ENCODE assay signal across 25 cellular contexts in the genomic region with DNA sequence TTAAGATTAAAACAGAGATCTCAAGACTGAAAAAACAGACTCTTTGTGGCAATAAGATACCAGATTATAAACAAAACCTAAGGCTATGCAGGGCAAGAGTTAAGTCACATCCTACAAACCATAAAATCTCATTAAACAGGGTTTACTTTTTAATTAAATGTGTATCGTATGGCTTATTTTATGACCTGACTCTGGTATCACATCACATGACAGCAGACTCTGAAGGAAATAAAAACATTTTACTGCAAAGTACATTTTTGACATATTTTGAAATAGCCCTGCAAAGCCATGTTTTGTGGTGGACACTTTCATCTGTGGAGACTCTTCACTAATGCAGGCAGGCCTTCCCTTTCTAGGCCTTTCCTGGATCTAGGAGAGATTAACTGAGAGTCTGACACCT.
"Had no signal": no experiment of that assay in that cellular context is flagged by ENCODE, and none has a peak within 500 bp of the region (broad histone marks: within the 10 kb centered on the region; RNA-seq: fewer than 3 reads in every experiment).

No MANE protein-coding gene starts in this region.

- H3K79me2 ChIP-seq: parathyroid adenoma had no signal

- H3K27me3 ChIP-seq: neural progenitor cell, ovary, stomach, thyroid gland, tibial nerve, upper lobe of left lung, vagina had no signal

- H2AFZ ChIP-seq: neural progenitor cell, parathyroid adenoma had no signal

- H3K27ac ChIP-seq: neural progenitor cell, ovary, parathyroid adenoma, psoas muscle, stomach, thoracic aorta, thyroid gland, tibial nerve, upper lobe of left lung, vagina had no signal

- H3K9me3 ChIP-seq: ovary, psoas muscle, thoracic aorta, thyroid gland, upper lobe of left lung, vagina had no signal

- H3K36me3 ChIP-seq: neural progenitor cell, ovary, stomach, thoracic aorta, thyroid gland, tibial nerve, upper lobe of left lung, vagina had no signal

- FAIRE-seq: small intestine, urothelium cell line had no signal

- H3K9ac ChIP-seq: neural progenitor cell, parathyroid adenoma had no signal

- H3K4me3 ChIP-seq: neural progenitor cell, ovary, psoas muscle, stomach, thoracic aorta, thyroid gland, tibial nerve, upper lobe of left lung, vagina had no signal

- ATAC-seq: natural killer cell; psoas muscle; right cardiac atrium; sciatic nerve; stimulated activated effector memory CD8-positive, alpha-beta T cell treated with anti-CD3 and anti-CD28 coated beads, Interleukin-12 subunit alpha, Interleukin-12 subunit beta, amount 100 ng/mL, for 72 hours; stimulated activated naive B cell treated with anti-CD40 and anti-IgM and Interleukin-4, amounts not matched to agents 10 μg/mL and 1 μg/mL and 100 μg/mL, for 72 hours had no signal

- H3K4me2 ChIP-seq: neural progenitor cell had no signal

- DNase-seq: natural killer cell; occipital lobe; ovary; posterior cingulate gyrus; psoas muscle; right cardiac atrium; small intestine; stimulated activated CD4-positive, alpha-beta T cell treated with anti-CD3 and anti-CD28 coated beads, Interleukin-15, amount 100 ng/mL, for 24 hours; stimulated activated CD4-positive, alpha-beta T cell treated with anti-CD3 and anti-CD28 coated beads, Interleukin-2, amount 100 ng/mL, for 24 hours; stimulated activated CD4-positive, alpha-beta T cell treated with anti-CD3 and anti-CD28 coated beads, Interleukin-2, amount 100 ng/mL, for 48 hours; stimulated activated CD4-positive, alpha-beta T cell treated with anti-CD3 and anti-CD28 coated beads, Interleukin-4, amount 100 ng/mL, for 24 hours; stimulated activated naive B cell treated with anti-CD40 and anti-IgM and Interleukin-4, amounts not matched to agents 10 μg/mL and 1 μg/mL and 100 μg/mL, for 72 hours; stimulated activated naive CD4-positive, alpha-beta T cell treated with Interleukin-2 at 50 U/mL for 16 hours; stomach; thyroid gland; trophoblast cell; upper lobe of left lung had no signal

- H3K4me1 ChIP-seq: neural progenitor cell, parathyroid adenoma, psoas muscle, stomach, thyroid gland, tibial nerve, upper lobe of left lung, vagina had no signal
